ENCODE assay signal across 16 cellular contexts in the genomic region with DNA sequence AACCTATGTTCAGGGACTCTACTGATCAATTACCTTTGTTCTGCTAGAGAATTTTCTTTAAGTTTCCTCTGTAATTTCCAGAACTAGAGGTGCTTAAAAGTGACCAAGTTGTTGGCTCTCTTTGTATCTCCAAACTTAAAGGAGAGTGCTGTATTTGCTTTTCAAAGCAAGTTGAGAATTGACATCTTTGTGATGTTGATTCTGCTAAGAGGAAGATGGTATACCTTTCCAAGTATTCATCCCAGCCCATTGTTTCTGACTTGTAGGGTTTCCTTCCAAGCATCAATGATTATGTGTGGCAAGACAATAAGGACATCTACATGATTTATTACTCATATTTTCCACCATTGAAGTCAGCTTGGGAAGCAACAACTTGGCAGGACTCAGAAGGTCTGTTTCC.
DNase-seq lines count a peak whose midpoint lies in the region; FAIRE-seq and TF ChIP-seq lines count a peak whose summit lies in the region.
"Had no signal": no experiment of that assay in that cellular context is flagged by ENCODE, and none has a peak within 500 bp of the region (broad histone marks: within the 10 kb centered on the region; RNA-seq: fewer than 3 reads in every experiment).

No MANE protein-coding gene starts in this region.

- H3K4me1 Mint-ChIP-seq in astrocyte (ENCODE audit: low read depth, unreplicated experiment) (no peaks in the 10 kb centered on the region), progenitor cell of endocrine pancreas (ENCODE audit: low read depth) (peaks cover 39% of the 10 kb centered on the region), endothelial cell (ENCODE audit: unreplicated experiment) (no peaks in the 10 kb centered on the region)

- H3K4me3 ChIP-seq in astrocyte (ENCODE audit: insufficient read depth, low read depth, low read length) (no peak overlapping the region), iPS-15b (ENCODE audit: low read depth, low read length) (peak overlapping the region; percentile 21), ascending aorta (no peak overlapping the region)
- H3K4me3 ChIP-seq: HAP-1, K562, SK-N-MC had no signal

- H3K27me3 Mint-ChIP-seq in astrocyte (ENCODE audit: low read depth, unreplicated experiment) (no peaks in the 10 kb centered on the region), progenitor cell of endocrine pancreas (no peaks in the 10 kb centered on the region), endothelial cell (ENCODE audit: unreplicated experiment) (no peaks in the 10 kb centered on the region)

- no peaks in the 10 kb centered on the region for H3K36me3 Mint-ChIP-seq in astrocyte (ENCODE audit: low read depth, unreplicated experiment)
- peaks cover 17% of the 10 kb centered on the region for H3K36me3 Mint-ChIP-seq in progenitor cell of endocrine pancreas (ENCODE audit: insufficient read depth)
- H3K36me3 Mint-ChIP-seq in endothelial cell (ENCODE audit: low read depth, unreplicated experiment) = no peaks in the 10 kb centered on the region

- no peaks in the 10 kb centered on the region for H4K20me1 ChIP-seq in astrocyte (ENCODE audit: insufficient read depth, low read length)

- no peak overlapping the region for H3K4me2 ChIP-seq in astrocyte (ENCODE audit: low read length)

- no peaks in the 10 kb centered on the region for H3K79me2 ChIP-seq in astrocyte (ENCODE audit: insufficient read depth, low read length)

- intact Hi-C loops in ascending aorta (cut with DNase I) = no loop called here

- H3K27ac ChIP-seq in astrocyte (ENCODE audit: low read depth, low read length) (no peak overlapping the region), ascending aorta (no peak overlapping the region)
- H3K27ac ChIP-seq: 22Rv1, C4-2B, SK-N-MC had no signal

- H3K4me3 Mint-ChIP-seq in astrocyte (ENCODE audit: unreplicated experiment) (no peak overlapping the region), progenitor cell of endocrine pancreas (ENCODE audit: low read depth) (no peak overlapping the region), endothelial cell (ENCODE audit: unreplicated experiment) (no peak overlapping the region)

- H3K27me3 ChIP-seq in astrocyte (ENCODE audit: insufficient read depth, low read length) = no peaks in the 10 kb centered on the region
- no peaks in the 10 kb centered on the region for H3K27me3 ChIP-seq in iPS-15b (ENCODE audit: control insufficient read depth, insufficient read depth, low read length)
- no peaks in the 10 kb centered on the region for H3K27me3 ChIP-seq in ascending aorta

- H3K9me3 Mint-ChIP-seq in astrocyte (ENCODE audit: unreplicated experiment) (peaks cover 4% of the 10 kb centered on the region), progenitor cell of endocrine pancreas (ENCODE audit: low read depth) (peaks cover 25% of the 10 kb centered on the region), endothelial cell (ENCODE audit: unreplicated experiment) (no peaks in the 10 kb centered on the region)

- no peak overlapping the region for H2AFZ ChIP-seq in astrocyte (ENCODE audit: low read depth, low read length)

- no peaks in the 10 kb centered on the region for H3K4me1 ChIP-seq in astrocyte (ENCODE audit: insufficient read depth, low read length)
- peaks cover 21% of the 10 kb centered on the region for H3K4me1 ChIP-seq in iPS-15b (ENCODE audit: control insufficient read depth, insufficient read depth, low read length)
- H3K4me1 ChIP-seq in ascending aorta = no peaks in the 10 kb centered on the region
- H3K4me1 ChIP-seq: HAP-1 had no signal

- TF ChIP-seq CTCF in astrocyte (IDR thresholded peaks at IDR 0.05; ENCODE audit: insufficient read depth, low read depth, low read length) (no peak), progenitor cell of endocrine pancreas (IDR thresholded peaks at IDR 0.05; ENCODE audit: unreplicated experiment) (no peak), ascending aorta (IDR thresholded peaks at IDR 0.05) (no peak), endothelial cell (IDR thresholded peaks at IDR 0.05; ENCODE audit: unreplicated experiment) (no peak)

- FAIRE-seq in astrocyte (lab: Jason Lieb, UNC) = no peak
- FAIRE-seq: D721Med, K562 had no signal

- DNase-seq in NCI-H1105 treated with DMSO at 0.1 percent for 48 hours (lab: John Stamatoyannopoulos, UW) (peak; percentile 11), NCI-H1105 (lab: John Stamatoyannopoulos, UW) (no peak), astrocyte (ENCODE audit: low read depth) (peak; percentile 29), progenitor cell of endocrine pancreas (ENCODE audit: low spot score, unreplicated experiment) (no peak), ascending aorta (ENCODE audit: low spot score in 2 of 2) (no peak), endothelial cell (ENCODE audit: low spot score) (no peak), pons (ENCODE audit: low spot score) (no peak)
- DNase-seq: AML-193; NK-92 treated with Interleukin-12 subunit alpha and Interleukin-12 subunit beta, amount 100 ng/mL, for 24 hours had no signal

- no peaks in the 10 kb centered on the region for H3K36me3 ChIP-seq in astrocyte (ENCODE audit: insufficient read depth, low read length)
- no peaks in the 10 kb centered on the region for H3K36me3 ChIP-seq in iPS-15b (ENCODE audit: control insufficient read depth, insufficient read depth, low read length)
- H3K36me3 ChIP-seq in ascending aorta = no peaks in the 10 kb centered on the region
- H3K36me3 ChIP-seq: HAP-1 had no signal

- H3K9me3 ChIP-seq in astrocyte (ENCODE audit: insufficient read depth, low read depth, low read length) (no peaks in the 10 kb centered on the region), iPS-15b (ENCODE audit: control insufficient read depth, insufficient read depth, low read length) (no peaks in the 10 kb centered on the region), ascending aorta (no peaks in the 10 kb centered on the region)
- H3K9me3 ChIP-seq: HAP-1 had no signal

- H3K27ac Mint-ChIP-seq in astrocyte (ENCODE audit: unreplicated experiment) (no peak overlapping the region), progenitor cell of endocrine pancreas (peak overlapping the region; percentile 85), endothelial cell (ENCODE audit: unreplicated experiment) (no peak overlapping the region)

- H3K9ac ChIP-seq in astrocyte (ENCODE audit: low read length) = no peak overlapping the region
- no peak overlapping the region for H3K9ac ChIP-seq in iPS-15b (ENCODE audit: low read depth, low read length)

Comparison
In these comparisons a context has a peak if more than half of its experiments do, and no peak if none do; other contexts are left out.
1. DNase-seq: peak in NCI-H1105 treated with DMSO at 0.1 percent for 48 hours (single experiment) and astrocyte (single experiment); none in NCI-H1105 (single experiment), progenitor cell of endocrine pancreas (single experiment), ascending aorta (0 of 2), endothelial cell (single experiment) and pons (single experiment).